ENCODE assay signal across 8 cellular contexts in the genomic region with DNA sequence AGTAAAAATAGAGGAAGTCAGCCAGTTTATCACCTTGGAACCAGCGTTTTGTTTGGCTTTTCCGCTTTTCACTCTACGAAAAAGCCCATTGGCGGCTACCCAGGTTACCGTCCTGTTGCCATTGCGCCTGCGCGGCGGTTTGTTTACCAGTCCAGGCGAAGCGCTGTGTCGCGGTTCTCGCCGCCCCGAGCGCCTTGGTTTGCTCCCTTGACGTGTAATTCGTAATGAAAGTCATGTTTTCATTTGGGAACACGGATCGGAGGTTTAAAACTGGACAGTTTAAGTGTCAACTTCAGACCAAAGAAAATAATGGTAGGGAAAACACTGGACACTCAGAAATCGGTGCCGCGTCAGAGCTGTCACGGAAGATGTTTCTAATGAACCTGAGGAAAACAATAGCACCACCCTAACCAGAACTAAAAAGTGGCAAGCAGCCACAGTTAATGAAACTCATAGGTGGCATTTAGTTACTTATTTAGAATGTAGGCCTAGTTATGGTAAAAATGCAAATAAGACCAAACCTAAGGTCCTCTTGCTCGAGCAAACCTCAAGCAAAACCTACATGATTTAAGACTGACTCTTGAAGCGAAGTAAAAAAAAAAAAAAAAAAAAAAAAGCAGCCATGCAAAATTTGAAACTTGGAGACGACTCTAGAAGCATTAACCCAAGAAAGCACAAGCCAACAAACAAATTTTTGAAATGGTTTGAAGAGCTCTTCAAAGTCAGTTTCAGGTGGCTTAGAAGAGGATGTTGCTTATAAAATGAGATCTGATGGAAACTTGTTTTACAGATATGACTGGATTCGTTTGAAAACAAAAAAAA. TPM values are rescaled to one million over a fixed set of nuclear protein-coding genes. Genes with fewer than 3 reads are reported as not detected.
A peak's percentile ranks its signal among the peaks of the same experiment; 100 is the strongest.
DNase-seq lines count a peak whose midpoint lies in the region; ATAC-seq and TF ChIP-seq lines count a peak whose summit lies in the region.

No MANE protein-coding gene starts in this region.

- H3K4me3 Mint-ChIP-seq in neural progenitor cell: peak overlapping the region; percentile 86

- H3K36me3 Mint-ChIP-seq in neural progenitor cell: no peaks in the 10 kb centered on the region

- TF ChIP-seq CTCF in foreskin keratinocyte (conservative IDR thresholded peaks at IDR 0.05) (no peak), neural progenitor cell (IDR thresholded peaks at IDR 0.05) (no peak)

- peak; percentile 65 for ATAC-seq in GM21825 (IDR thresholded peaks at IDR 0.05; ENCODE audit: unreplicated experiment)
- ATAC-seq in foreskin keratinocyte: peak; percentile 83

- no peaks in the 10 kb centered on the region for H3K9me3 Mint-ChIP-seq in neural progenitor cell

- peak overlapping the region; percentile 96 for H3K27ac Mint-ChIP-seq in neural progenitor cell

- peaks cover 15% of the 10 kb centered on the region for H3K4me1 Mint-ChIP-seq in neural progenitor cell

- H3K4me2 ChIP-seq in neural progenitor cell: peak overlapping the region; percentile 84

- peak overlapping the region; percentile 52 for H3K4me3 ChIP-seq in neural progenitor cell

- H3K79me2 ChIP-seq in neural progenitor cell (ENCODE audit: low read depth): no peaks in the 10 kb centered on the region

- peaks cover 42% of the 10 kb centered on the region for H3F3A ChIP-seq in neural progenitor cell (ENCODE audit: low read depth)

- H3K27ac ChIP-seq in KOPT-K1 (ENCODE audit: low read depth, low read length, poor library complexity, severe bottlenecking): peak overlapping the region; percentile 96
- H3K27ac ChIP-seq in foreskin keratinocyte: peak overlapping the region; percentile 98
- no peak overlapping the region for H3K27ac ChIP-seq in neural progenitor cell

- H3K27me3 Mint-ChIP-seq in neural progenitor cell (ENCODE audit: insufficient read depth, low read depth): no peaks in the 10 kb centered on the region

- H3K4me1 ChIP-seq in foreskin keratinocyte (peaks cover 4% of the 10 kb centered on the region), neural progenitor cell (peaks cover 42% of the 10 kb centered on the region)

- no peaks in the 10 kb centered on the region for H3K36me3 ChIP-seq in KOPT-K1 (ENCODE audit: insufficient read depth, low read length)
- no peaks in the 10 kb centered on the region for H3K36me3 ChIP-seq in neural progenitor cell

- peak; percentile 43 for TF ChIP-seq POLR2A in Raji (IDR thresholded peaks at IDR 0.05; ENCODE audit: insufficient read depth, low read depth, low read length)

- H3K27me3 ChIP-seq in foreskin keratinocyte (no peaks in the 10 kb centered on the region), neural progenitor cell (no peaks in the 10 kb centered on the region)

- no peaks in the 10 kb centered on the region for H3K9me3 ChIP-seq in KOPT-K1 (ENCODE audit: insufficient read depth, low read length, poor library complexity, severe bottlenecking)
- no peaks in the 10 kb centered on the region for H3K9me3 ChIP-seq in neural progenitor cell (ENCODE audit: low read depth)

- no peak overlapping the region for H3K9ac ChIP-seq in neural progenitor cell

- H2AFZ ChIP-seq in neural progenitor cell (replicated peaks): peak overlapping the region; percentile 85

- no peaks in the 10 kb centered on the region for H4K20me1 ChIP-seq in neural progenitor cell (ENCODE audit: low read depth)

- DNase-seq in DMS53 treated with DMSO at 0.1 percent for 48 hours (lab: John Stamatoyannopoulos, UW; ENCODE audit: unreplicated experiment): peak; percentile 97
- DNase-seq in activated gamma-delta T cell treated with Interleukin-2 at 50 U/mL for 16 hours: peak; percentile 94
- DNase-seq in foreskin keratinocyte: peak in 1 of 2 donors; percentile 69
- peak; percentile 96 for DNase-seq in neural progenitor cell (ENCODE audit: low spot score)
- DNase-seq in stromal cell of bone marrow (ENCODE audit: low read depth): peak; percentile 65

RNA-seq across cellular contexts. Expression of gene GPR19, which starts 0.8 kb away (rescaled TPM):
- total RNA-seq in foreskin keratinocyte (0.60 and 0.68 TPM in 2 replicates), neural progenitor cell (ENCODE audit: low replicate concordance) (53.9 and 57.4 TPM in 2 replicates)
- 0.36 and 0.51 TPM in 2 replicates for polyA plus RNA-seq in foreskin keratinocyte

RNA-seq across cellular contexts. Expression of gene CDKN1B, which starts 20.4 kb away (rescaled TPM):
- total RNA-seq in foreskin keratinocyte (14.0 and 15.6 TPM in 2 replicates), neural progenitor cell (ENCODE audit: low replicate concordance) (75.5 and 84.2 TPM in 2 replicates)
- polyA plus RNA-seq in foreskin keratinocyte: 7.3 and 9.1 TPM in 2 replicates

Comparison
In these comparisons a context has a peak if more than half of its experiments do, and no peak if none do; other contexts are left out.
1. RNA of gene GPR19, which starts 0.8 kb away (total RNA-seq): 53.9 to 57.4 TPM in neural progenitor cell; 0.60 to 0.68 TPM in foreskin keratinocyte; every median in the first group is over 10 times any median in the second.